Comparison of ENCODE assay signal across 8 cellular contexts in genomic region chr1:147670319-147671003, GRCh38. TPM values are rescaled to one million over a fixed set of nuclear protein-coding genes. Genes with fewer than 3 reads are reported as not detected.
DNase-seq lines count a peak whose midpoint lies in the region; ATAC-seq and TF ChIP-seq lines count a peak whose summit lies in the region.

TSS of gene ACP6 (minus strand) at chr1:147670524. CDS start at chr1:147670048, 476 bp downstream.

- H3K9me3 ChIP-seq in liver (ENCODE audit: control insufficient read depth in 4 of 4, low read length in 3 of 4), result no peaks in the 10 kb centered on the region

- peaks cover 2 to 20% (median 11%) of the 10 kb centered on the region in 4 donors for H3K4me1 ChIP-seq in liver (ENCODE audit: control insufficient read depth in 4 of 4, insufficient read depth in 4 of 4, low read length in 3 of 4)

- intact Hi-C loops in dorsolateral prefrontal cortex (cut with DNase I), result no loop called here

- ATAC-seq in GM19372 (IDR thresholded peaks at IDR 0.05; ENCODE audit: low read depth, unreplicated experiment), result peak; percentile 94
- peak; percentile 86 for ATAC-seq in HG03521 (IDR thresholded peaks at IDR 0.05; ENCODE audit: unreplicated experiment)

- peak within 1 kb of the TSS; percentile 57 to 71 for H3K9ac ChIP-seq in liver (ENCODE audit: low read depth in 1 of 2, low read length in 2 of 2)

- H3K27ac ChIP-seq in dorsolateral prefrontal cortex (peak within 1 kb of the TSS in 55 of 59 donors; percentile 17 to 89 (median 70)), liver (ENCODE audit: low read depth in 1 of 2, low read length in 2 of 2) (peak within 1 kb of the TSS; percentile 69 to 81)

- peak in 24 of 56 donors; percentile 10 to 49 (median 24) for TF ChIP-seq CTCF in dorsolateral prefrontal cortex (IDR thresholded peaks at IDR 0.05 in 54 of 56, conservative IDR thresholded peaks at IDR 0.05 in 2 of 56; ENCODE audit: low read depth in 1 of 56, partially characterized antibody in 56 of 56)
- peak; percentile 3 for TF ChIP-seq CTCF in liver (IDR thresholded peaks at IDR 0.05; ENCODE audit: low read depth, low read length, missing input control)

- WGBS in liver, result 2% methylated on average over 36 of the region's 36 CpGs

- H3K36me3 ChIP-seq in liver (ENCODE audit: control insufficient read depth in 4 of 4, insufficient read depth in 3 of 4, low read depth in 1 of 4, low read length in 3 of 4), result no peaks in the 10 kb centered on the region

- TF ChIP-seq RAD21 in liver (IDR thresholded peaks at IDR 0.05), result peak in 1 of 2 donors; percentile 15

- peak; percentile 33 to 95 (median 86) for DNase-seq in C1 segment of cervical spinal cord (lab: John Stamatoyannopoulos, UW)
- peak; percentile 85 for DNase-seq in NCI-H69 (lab: John Stamatoyannopoulos, UW)
- DNase-seq in activated CD4-positive, alpha-beta T cell treated with anti-CD3 and anti-CD28 coated beads, Interleukin-2, amount 50 U/mL, for 48 hours, result peak; percentile 89 to 93
- DNase-seq in dorsolateral prefrontal cortex, result peak; percentile 93 to 99 (median 97)
- peak; percentile 87 for DNase-seq in stimulated activated CD4-positive, alpha-beta T cell treated with anti-CD3 and anti-CD28 coated beads, Interleukin-4, amount 100 ng/mL, for 1 hour

- no peaks in the 10 kb centered on the region for H3K27me3 ChIP-seq in dorsolateral prefrontal cortex
- no peaks in the 10 kb centered on the region for H3K27me3 ChIP-seq in liver (ENCODE audit: control insufficient read depth in 4 of 4, insufficient read depth in 4 of 4, low read length in 3 of 4)

- H3K4me3 ChIP-seq in dorsolateral prefrontal cortex (peak within 1 kb of the TSS; percentile 65 to 97 (median 86)), liver (ENCODE audit: low read depth in 1 of 3, low read length in 3 of 3) (peak within 1 kb of the TSS; percentile 81 to 93 (median 92))

TF ChIP-seq in liver, 16 proteins besides CTCF, POLR2A, EP300 and RAD21:
- TF ChIP-seq EGR1 (IDR thresholded peaks at IDR 0.05; ENCODE audit: low read depth in 2 of 2) (peak in 1 of 2 donors; percentile 25), FOXA2 (IDR thresholded peaks at IDR 0.05) (no peak), NR2F2 (IDR thresholded peaks at IDR 0.05) (no peak), TAF1 (conservative IDR thresholded peaks at IDR 0.05) (peak; percentile 78), ATF3 (IDR thresholded peaks at IDR 0.05) (no peak), HNF4G (IDR thresholded peaks at IDR 0.05) (no peak), REST (IDR thresholded peaks at IDR 0.05) (peak; percentile 41), GABPA (IDR thresholded peaks at IDR 0.05 in 1 of 2, conservative IDR thresholded peaks at IDR 0.05 in 1 of 2) (peak in 1 of 2 donors; percentile 17), YY1 (IDR thresholded peaks at IDR 0.05) (peak; percentile 75), FOXA1 (IDR thresholded peaks at IDR 0.05) (peak; percentile 12), JUND (IDR thresholded peaks at IDR 0.05) (peak in 1 of 2 donors; percentile 37), SP1 (IDR thresholded peaks at IDR 0.05) (no peak), RXRA (IDR thresholded peaks at IDR 0.05) (no peak), HNF4A (conservative IDR thresholded peaks at IDR 0.05) (peak; percentile 53 to 62)
- TF ChIP-seq, protein P1, sequence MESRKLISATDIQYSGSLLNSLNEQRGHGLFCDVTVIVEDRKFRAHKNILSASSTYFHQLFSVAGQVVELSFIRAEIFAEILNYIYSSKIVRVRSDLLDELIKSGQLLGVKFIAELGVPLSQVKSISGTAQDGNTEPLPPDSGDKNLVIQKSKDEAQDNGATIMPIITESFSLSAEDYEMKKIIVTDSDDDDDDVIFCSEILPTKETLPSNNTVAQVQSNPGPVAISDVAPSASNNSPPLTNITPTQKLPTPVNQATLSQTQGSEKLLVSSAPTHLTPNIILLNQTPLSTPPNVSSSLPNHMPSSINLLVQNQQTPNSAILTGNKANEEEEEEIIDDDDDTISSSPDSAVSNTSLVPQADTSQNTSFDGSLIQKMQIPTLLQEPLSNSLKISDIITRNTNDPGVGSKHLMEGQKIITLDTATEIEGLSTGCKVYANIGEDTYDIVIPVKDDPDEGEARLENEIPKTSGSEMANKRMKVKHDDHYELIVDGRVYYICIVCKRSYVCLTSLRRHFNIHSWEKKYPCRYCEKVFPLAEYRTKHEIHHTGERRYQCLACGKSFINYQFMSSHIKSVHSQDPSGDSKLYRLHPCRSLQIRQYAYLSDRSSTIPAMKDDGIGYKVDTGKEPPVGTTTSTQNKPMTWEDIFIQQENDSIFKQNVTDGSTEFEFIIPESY (IDR thresholded peaks at IDR 0.05), result no peak
- TF ChIP-seq, protein P2, sequence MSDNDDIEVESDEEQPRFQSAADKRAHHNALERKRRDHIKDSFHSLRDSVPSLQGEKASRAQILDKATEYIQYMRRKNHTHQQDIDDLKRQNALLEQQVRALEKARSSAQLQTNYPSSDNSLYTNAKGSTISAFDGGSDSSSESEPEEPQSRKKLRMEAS (IDR thresholded peaks at IDR 0.05), result peak; percentile 41
TF ChIP-seq in liver: peak in this region for 9.

RNA-seq across cellular contexts. Expression of gene ACP6, which starts in this region (rescaled TPM):
- total RNA-seq in dorsolateral prefrontal cortex (10 to 100 TPM; 11.1 to 41.7 (median 20.0) TPM), liver (1 to 10 TPM; 4.7 to 8.6 TPM)
- polyA plus RNA-seq in liver, result 10 to 100 TPM in 1 of 2 donors, 1 to 10 TPM in 1; 7.1 to 18.1 TPM

Comparison
In these comparisons a context has a peak if more than half of its experiments do, and no peak if none do; other contexts are left out.
1. Peak in every context shown above with its lines: DNase-seq, ATAC-seq, H3K4me3 ChIP-seq and H3K27ac ChIP-seq.